20 cellular contexts compared by ENCODE assay signal in the genomic region with DNA sequence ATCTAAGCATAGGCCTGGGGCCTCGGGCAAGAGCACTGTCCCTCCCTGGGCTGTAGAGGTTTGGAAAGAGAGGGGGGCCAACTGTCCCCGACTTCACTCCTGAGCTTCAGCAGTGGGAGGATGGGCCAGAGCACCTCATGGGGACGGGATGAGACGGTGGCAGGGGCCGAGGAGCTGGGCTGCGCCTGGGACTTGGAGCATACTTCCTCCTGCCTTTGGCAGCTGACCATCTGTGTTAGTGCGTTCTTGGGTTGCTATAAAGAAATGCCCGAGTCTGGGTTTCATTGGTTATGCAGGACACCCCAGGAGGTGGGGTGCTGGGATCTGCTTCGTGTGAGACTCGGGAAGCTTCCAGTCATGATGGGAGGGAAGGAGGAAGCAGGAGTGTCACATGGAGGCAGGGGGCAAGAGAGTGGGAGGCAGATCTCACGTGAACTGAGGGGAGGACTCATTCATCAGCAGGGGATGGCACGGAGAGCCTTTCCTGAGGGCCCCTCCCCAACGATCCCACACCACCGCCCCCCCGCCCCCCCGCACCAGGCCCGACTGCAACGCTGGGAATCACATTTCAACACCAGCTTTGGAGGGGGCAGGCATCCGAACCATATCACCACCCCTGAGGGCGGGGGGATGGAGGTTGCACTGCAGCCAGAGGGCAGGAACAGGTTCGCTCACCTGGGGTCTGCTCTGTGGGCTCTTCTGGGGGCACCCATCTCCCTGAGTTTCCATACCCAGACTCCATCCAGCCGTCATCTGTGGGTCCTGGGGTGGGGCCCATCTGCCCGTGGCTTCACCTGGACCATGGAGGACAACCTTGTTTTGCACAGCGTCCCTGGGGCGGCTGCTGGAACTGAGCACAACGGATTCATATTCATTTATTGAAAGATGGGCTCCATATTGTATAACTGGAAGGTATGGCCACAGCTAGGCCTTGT. TPM values are rescaled to one million over a fixed set of nuclear protein-coding genes. Genes with fewer than 3 reads are reported as not detected.
A peak's percentile ranks its signal among the peaks of the same experiment; 100 is the strongest.
DNase-seq lines count a peak whose midpoint lies in the region; ATAC-seq and TF ChIP-seq lines count a peak whose summit lies in the region.
"Had no signal": no experiment of that assay in that cellular context is flagged by ENCODE, and none has a peak within 500 bp of the region (broad histone marks: within the 10 kb centered on the region; RNA-seq: fewer than 3 reads in every experiment).

No MANE protein-coding gene starts in this region.

- H3K4me3 ChIP-seq in left lung (no peak overlapping the region), suprapubic skin (no peak overlapping the region)
- H3K4me3 ChIP-seq: adrenal gland, HAP-1, lower lobe of right lung had no signal

- POLR2A ChIA-PET in WTC11 (lab: Charles Lee) = no interaction called here

- H3K27me3 ChIP-seq in left lung = no peaks in the 10 kb centered on the region
- H3K27me3 ChIP-seq in suprapubic skin = no peaks in the 10 kb centered on the region
- H3K27me3 ChIP-seq: adrenal gland had no signal

- H3K4me1 ChIP-seq in left lung (no peaks in the 10 kb centered on the region), suprapubic skin (no peaks in the 10 kb centered on the region)
- H3K4me1 ChIP-seq: adrenal gland, HAP-1, lower lobe of right lung had no signal

- H3K27ac ChIP-seq in left lung (no peak overlapping the region), suprapubic skin (no peak overlapping the region)
- H3K27ac ChIP-seq: adrenal gland, lower lobe of right lung had no signal

- peak; percentile 33 for DNase-seq in Right ventricle myocardium superior
- DNase-seq in left cardiac atrium = no peak
- DNase-seq in WTC11 (ENCODE audit: low spot score) = peak; percentile 9
- peak; percentile 22 to 37 for DNase-seq in left lung
- DNase-seq in suprapubic skin (ENCODE audit: low spot score in 2 of 2) = peak; percentile 30 to 66
- no peak for DNase-seq in AG08395 (ENCODE audit: low spot score)
- DNase-seq: AML-193; cerebellar nuclear complex; foreskin fibroblast; NCI-H226; NK-92 treated with Interleukin-12 subunit alpha and Interleukin-12 subunit beta, amount 100 ng/mL, for 24 hours; RPMI8226 had no signal

- H3K36me3 Mint-ChIP-seq in WTC11 = no peaks in the 10 kb centered on the region
- H3K36me3 Mint-ChIP-seq: naive thymus-derived CD4-positive, alpha-beta T cell had no signal

- TF ChIP-seq CTCF in WTC11 (IDR thresholded peaks at IDR 0.05) (no peak), left lung (IDR thresholded peaks at IDR 0.05) (no peak), suprapubic skin (IDR thresholded peaks at IDR 0.05) (no peak)

- no peak for TF ChIP-seq POLR2A in suprapubic skin (IDR thresholded peaks at IDR 0.05)

- H3K4me3 Mint-ChIP-seq in WTC11 = no peak overlapping the region
- H3K4me3 Mint-ChIP-seq: naive thymus-derived CD4-positive, alpha-beta T cell; T-helper 17 cell had no signal

- peaks cover 37% of the 10 kb centered on the region for H3K4me1 Mint-ChIP-seq in WTC11
- H3K4me1 Mint-ChIP-seq: naive thymus-derived CD4-positive, alpha-beta T cell had no signal

- CTCF ChIA-PET in WTC11 (lab: Charles Lee) = interaction anchor here (1.4 kb wide), 1 partner anchor 189 kb away, joined by 3 read pairs; no protein-coding TSS in a partner anchor

- intact Hi-C loops in Right ventricle myocardium superior (cut with DNase I) (no loop called here), left cardiac atrium (cut with DNase I) (no loop called here), left lung (cut with DNase I) (no loop called here)

- H3K27me3 Mint-ChIP-seq in WTC11 (ENCODE audit: low read depth) = peaks cover 2% of the 10 kb centered on the region; the same call in 1 of the 2 replicates
- H3K27me3 Mint-ChIP-seq: naive thymus-derived CD4-positive, alpha-beta T cell had no signal

- H3K9me3 Mint-ChIP-seq in WTC11 = no peaks in the 10 kb centered on the region
- H3K9me3 Mint-ChIP-seq: naive thymus-derived CD4-positive, alpha-beta T cell had no signal

- no peak for TF ChIP-seq EP300 in suprapubic skin (IDR thresholded peaks at IDR 0.05)

- WGBS in suprapubic skin = 79% methylated on average over 18 of the region's 26 CpGs

- H3K27ac Mint-ChIP-seq in WTC11 = no peak overlapping the region
- H3K27ac Mint-ChIP-seq: T-helper 17 cell had no signal

- ATAC-seq in Right ventricle myocardium superior (ENCODE audit: poor library complexity) (no peak), left cardiac atrium (no peak), WTC11 (no peak), left lung (no peak), HG02852 (IDR thresholded peaks at IDR 0.05; ENCODE audit: unreplicated experiment) (no peak), HG02571 (IDR thresholded peaks at IDR 0.05; ENCODE audit: unreplicated experiment) (no peak)
- ATAC-seq: lower lobe of right lung; naive thymus-derived CD4-positive, alpha-beta T cell; T-helper 17 cell had no signal

- H3K36me3 ChIP-seq in left lung (no peaks in the 10 kb centered on the region), suprapubic skin (no peaks in the 10 kb centered on the region)
- H3K36me3 ChIP-seq: adrenal gland, HAP-1, lower lobe of right lung had no signal

- H3K9me3 ChIP-seq in left lung (no peaks in the 10 kb centered on the region), suprapubic skin (no peaks in the 10 kb centered on the region)
- H3K9me3 ChIP-seq: adrenal gland, HAP-1, lower lobe of right lung had no signal

TF ChIP-seq in WTC11, 78 proteins besides CTCF, POLR2A, EP300 and RAD21 (continues in another document):
- TF ChIP-seq RORB (CRISPR knock-in tag; IDR thresholded peaks at IDR 0.05) = no peak
- TF ChIP-seq, protein P1, sequence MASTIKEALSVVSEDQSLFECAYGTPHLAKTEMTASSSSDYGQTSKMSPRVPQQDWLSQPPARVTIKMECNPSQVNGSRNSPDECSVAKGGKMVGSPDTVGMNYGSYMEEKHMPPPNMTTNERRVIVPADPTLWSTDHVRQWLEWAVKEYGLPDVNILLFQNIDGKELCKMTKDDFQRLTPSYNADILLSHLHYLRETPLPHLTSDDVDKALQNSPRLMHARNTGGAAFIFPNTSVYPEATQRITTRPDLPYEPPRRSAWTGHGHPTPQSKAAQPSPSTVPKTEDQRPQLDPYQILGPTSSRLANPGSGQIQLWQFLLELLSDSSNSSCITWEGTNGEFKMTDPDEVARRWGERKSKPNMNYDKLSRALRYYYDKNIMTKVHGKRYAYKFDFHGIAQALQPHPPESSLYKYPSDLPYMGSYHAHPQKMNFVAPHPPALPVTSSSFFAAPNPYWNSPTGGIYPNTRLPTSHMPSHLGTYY (CRISPR knock-in tag; IDR thresholded peaks at IDR 0.05) = no peak
- no peak for TF ChIP-seq TEAD1 (CRISPR knock-in tag; IDR thresholded peaks at IDR 0.05)
- TF ChIP-seq, protein P2, sequence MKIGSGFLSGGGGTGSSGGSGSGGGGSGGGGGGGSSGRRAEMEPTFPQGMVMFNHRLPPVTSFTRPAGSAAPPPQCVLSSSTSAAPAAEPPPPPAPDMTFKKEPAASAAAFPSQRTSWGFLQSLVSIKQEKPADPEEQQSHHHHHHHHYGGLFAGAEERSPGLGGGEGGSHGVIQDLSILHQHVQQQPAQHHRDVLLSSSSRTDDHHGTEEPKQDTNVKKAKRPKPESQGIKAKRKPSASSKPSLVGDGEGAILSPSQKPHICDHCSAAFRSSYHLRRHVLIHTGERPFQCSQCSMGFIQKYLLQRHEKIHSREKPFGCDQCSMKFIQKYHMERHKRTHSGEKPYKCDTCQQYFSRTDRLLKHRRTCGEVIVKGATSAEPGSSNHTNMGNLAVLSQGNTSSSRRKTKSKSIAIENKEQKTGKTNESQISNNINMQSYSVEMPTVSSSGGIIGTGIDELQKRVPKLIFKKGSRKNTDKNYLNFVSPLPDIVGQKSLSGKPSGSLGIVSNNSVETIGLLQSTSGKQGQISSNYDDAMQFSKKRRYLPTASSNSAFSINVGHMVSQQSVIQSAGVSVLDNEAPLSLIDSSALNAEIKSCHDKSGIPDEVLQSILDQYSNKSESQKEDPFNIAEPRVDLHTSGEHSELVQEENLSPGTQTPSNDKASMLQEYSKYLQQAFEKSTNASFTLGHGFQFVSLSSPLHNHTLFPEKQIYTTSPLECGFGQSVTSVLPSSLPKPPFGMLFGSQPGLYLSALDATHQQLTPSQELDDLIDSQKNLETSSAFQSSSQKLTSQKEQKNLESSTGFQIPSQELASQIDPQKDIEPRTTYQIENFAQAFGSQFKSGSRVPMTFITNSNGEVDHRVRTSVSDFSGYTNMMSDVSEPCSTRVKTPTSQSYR (CRISPR knock-in tag; IDR thresholded peaks at IDR 0.05) = no peak
- TF ChIP-seq, protein P3, sequence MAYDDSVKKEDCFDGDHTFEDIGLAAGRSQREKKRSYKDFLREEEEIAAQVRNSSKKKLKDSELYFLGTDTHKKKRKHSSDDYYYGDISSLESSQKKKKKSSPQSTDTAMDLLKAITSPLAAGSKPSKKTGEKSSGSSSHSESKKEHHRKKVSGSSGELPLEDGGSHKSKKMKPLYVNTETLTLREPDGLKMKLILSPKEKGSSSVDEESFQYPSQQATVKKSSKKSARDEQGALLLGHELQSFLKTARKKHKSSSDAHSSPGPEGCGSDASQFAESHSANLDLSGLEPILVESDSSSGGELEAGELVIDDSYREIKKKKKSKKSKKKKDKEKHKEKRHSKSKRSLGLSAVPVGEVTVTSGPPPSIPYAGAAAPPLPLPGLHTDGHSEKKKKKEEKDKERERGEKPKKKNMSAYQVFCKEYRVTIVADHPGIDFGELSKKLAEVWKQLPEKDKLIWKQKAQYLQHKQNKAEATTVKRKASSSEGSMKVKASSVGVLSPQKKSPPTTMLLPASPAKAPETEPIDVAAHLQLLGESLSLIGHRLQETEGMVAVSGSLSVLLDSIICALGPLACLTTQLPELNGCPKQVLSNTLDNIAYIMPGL (CRISPR knock-in tag; IDR thresholded peaks at IDR 0.05) = no peak
- TF ChIP-seq JUN (CRISPR knock-in tag; IDR thresholded peaks at IDR 0.05) = no peak
- no peak for TF ChIP-seq OVOL2 (CRISPR knock-in tag; IDR thresholded peaks at IDR 0.05; ENCODE audit: borderline replicate concordance)
- TF ChIP-seq, protein P4, sequence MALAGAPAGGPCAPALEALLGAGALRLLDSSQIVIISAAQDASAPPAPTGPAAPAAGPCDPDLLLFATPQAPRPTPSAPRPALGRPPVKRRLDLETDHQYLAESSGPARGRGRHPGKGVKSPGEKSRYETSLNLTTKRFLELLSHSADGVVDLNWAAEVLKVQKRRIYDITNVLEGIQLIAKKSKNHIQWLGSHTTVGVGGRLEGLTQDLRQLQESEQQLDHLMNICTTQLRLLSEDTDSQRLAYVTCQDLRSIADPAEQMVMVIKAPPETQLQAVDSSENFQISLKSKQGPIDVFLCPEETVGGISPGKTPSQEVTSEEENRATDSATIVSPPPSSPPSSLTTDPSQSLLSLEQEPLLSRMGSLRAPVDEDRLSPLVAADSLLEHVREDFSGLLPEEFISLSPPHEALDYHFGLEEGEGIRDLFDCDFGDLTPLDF (CRISPR knock-in tag; IDR thresholded peaks at IDR 0.05) = no peak
- no peak for TF ChIP-seq GTF2I (CRISPR knock-in tag; conservative IDR thresholded peaks at IDR 0.05)

RNA-seq across cellular contexts. Expression of a gene that starts 7.1 kb away (rescaled TPM):
- total RNA-seq in Right ventricle myocardium superior (not detected), left cardiac atrium (not detected), WTC11 (2021) (0.05 TPM in 1 of 3 replicates, not detected in the others), left lung (under 1 TPM; 0.06 to 0.08 TPM), suprapubic skin (100 to 1,000 TPM in 3 of 4 donors, 10 to 100 TPM in 1; 16.4 to 268 (median 137) TPM)
- total RNA-seq: adrenal gland; HT1080; lower lobe of right lung; naive thymus-derived CD4-positive, alpha-beta T cell; T-helper 17 cell had no signal

Comparison
In these comparisons a context has a peak if more than half of its experiments do, and no peak if none do; other contexts are left out.
1. DNase-seq: peak in Right ventricle myocardium superior (single experiment), WTC11 (single experiment), left lung (2 of 2) and suprapubic skin (2 of 2); none in left cardiac atrium (single experiment) and AG08395 (single experiment).
2. RNA of a gene that starts 7.1 kb away (total RNA-seq): 16.4 to 268 TPM in suprapubic skin; 0.06 to 0.08 TPM in left lung, not detected in Right ventricle myocardium superior (single experiment), not detected in left cardiac atrium and 0.05 TPM in WTC11; every median in the first group is over 10 times any median in the second.